Comparison of ENCODE assay signal across 8 cellular contexts in the genomic region with DNA sequence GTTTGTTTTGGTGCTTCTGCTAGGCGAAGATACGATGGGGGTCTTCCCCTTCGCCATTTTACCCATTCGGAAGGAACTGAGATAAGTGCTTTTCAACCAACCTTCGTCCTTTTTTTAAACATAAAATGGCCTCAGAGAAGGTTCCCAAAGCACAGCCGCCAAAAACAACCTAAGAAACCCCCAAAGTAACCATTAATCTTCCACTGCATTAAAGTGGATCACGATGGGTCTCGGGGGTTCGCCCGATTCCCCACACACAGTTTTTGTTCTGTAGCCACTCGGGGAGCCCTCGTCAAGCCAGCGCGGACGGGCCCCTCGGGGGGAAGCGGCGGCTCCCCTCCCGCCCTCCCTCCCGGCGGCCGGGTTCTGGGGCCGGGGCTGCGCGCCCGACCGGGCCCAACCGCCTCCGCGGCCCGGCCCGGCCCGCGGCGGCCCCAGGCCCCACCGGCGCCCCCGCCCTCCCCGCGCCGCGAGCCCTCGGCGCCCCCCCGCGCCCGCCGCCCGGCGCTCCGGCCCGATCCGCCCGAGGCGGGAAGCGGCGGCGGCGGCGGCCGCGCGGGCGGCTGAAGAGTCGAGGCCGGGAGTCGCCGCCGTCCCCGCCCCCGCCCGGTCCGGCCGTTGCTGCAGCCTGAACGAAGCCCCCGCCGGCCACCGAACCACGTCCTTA. TPM values are rescaled to one million over a fixed set of nuclear protein-coding genes. Genes with fewer than 3 reads are reported as not detected.
DNase-seq lines count a peak whose midpoint lies in the region; ATAC-seq and TF ChIP-seq lines count a peak whose summit lies in the region.

No MANE protein-coding gene starts in this region.

- in situ Hi-C loops in GM23248 (cut with MboI), result no loop called here

- no TSS peak for BruUV-seq in PC-9 (replicated peaks; lab: Mats Ljungman, UMichigan)

- H3K4me1 ChIP-seq in GM23248 (ENCODE audit: insufficient read depth) (peaks cover 20% of the 10 kb centered on the region), PC-9 (replicated peaks; ENCODE audit: insufficient read depth) (peaks cover 25% of the 10 kb centered on the region), osteoblast (ENCODE audit: insufficient read depth, low read length) (peaks cover 13% of the 10 kb centered on the region)

- DNase-seq in AG08396 (ENCODE audit: low spot score), result peak; percentile 55
- peak; percentile 71 for DNase-seq in GM23248
- no peak for DNase-seq in PC-9
- DNase-seq in activated gamma-delta T cell treated with anti-CD3 and anti-CD28 coated beads, Interleukin-2, amount 50 U/mL, for 16 hours (ENCODE audit: low read depth), result peak; percentile 17
- DNase-seq in globus pallidus (ENCODE audit: low spot score), result peak; percentile 48
- peak; percentile 79 for DNase-seq in osteoblast (ENCODE audit: insufficient read length, low spot score, missing footprints)
- no peak for DNase-seq in cerebellar cortex (ENCODE audit: low spot score)

- peak overlapping the region; percentile 100 for H3K4me2 ChIP-seq in GM23248 (ENCODE audit: unreplicated experiment)
- peak overlapping the region; percentile 85 for H3K4me2 ChIP-seq in PC-9
- peak overlapping the region; percentile 96 for H3K4me2 ChIP-seq in osteoblast (ENCODE audit: insufficient read depth, low read length)

- H3K9me3 ChIP-seq in GM23248 (ENCODE audit: low read depth) (no peaks in the 10 kb centered on the region), PC-9 (ENCODE audit: insufficient read depth, low read depth) (no peaks in the 10 kb centered on the region), osteoblast (ENCODE audit: low read depth, low read length) (no peaks in the 10 kb centered on the region)

- peaks cover 15% of the 10 kb centered on the region for H3K36me3 ChIP-seq in GM23248 (ENCODE audit: low read depth)
- peaks cover 6% of the 10 kb centered on the region; the same call in 1 of the 2 replicates for H3K36me3 ChIP-seq in PC-9 (ENCODE audit: low read depth)
- H3K36me3 ChIP-seq in osteoblast (ENCODE audit: insufficient read depth, low read length), result peaks cover 11% of the 10 kb centered on the region

- no peaks in the 10 kb centered on the region for H4K20me1 ChIP-seq in GM23248 (ENCODE audit: insufficient read depth)
- no peaks in the 10 kb centered on the region for H4K20me1 ChIP-seq in PC-9 (ENCODE audit: insufficient read depth)
- no peaks in the 10 kb centered on the region for H4K20me1 ChIP-seq in osteoblast (ENCODE audit: insufficient read depth, low read length)

- H3K9ac ChIP-seq in GM23248, result peak overlapping the region; percentile 100

- POLR2A ChIA-PET in PC-9 (lab: Charles Lee; ENCODE audit: unreplicated experiment), result no interaction called here

- no peak for ATAC-seq in GM19023 (IDR thresholded peaks at IDR 0.05; ENCODE audit: unreplicated experiment)

- no peak for TF ChIP-seq CTCF in PC-9 (conservative IDR thresholded peaks at IDR 0.05)
- TF ChIP-seq CTCF in osteoblast (IDR thresholded peaks at IDR 0.05; ENCODE audit: extremely low read depth, low read depth, low read length), result no peak

- intact Hi-C loops in PC-9 (cut with micrococcal nuclease; ENCODE audit: unreplicated experiment), result no loop called here

- peak overlapping the region; percentile 97 for H3K27ac ChIP-seq in GM23248
- peak overlapping the region; percentile 98 for H3K27ac ChIP-seq in PC-9
- H3K27ac ChIP-seq in osteoblast (ENCODE audit: low read depth, low read length), result peak overlapping the region; percentile 99

- 1 to 2% methylated on average over 31 to 55 of the region's 79 CpGs for WGBS in GM23248 (ENCODE audit: low coverage in 1 of 2, low lambda C conversion rate in 2 of 2, missing lambda C conversion rate in 2 of 2), 2 experiments

- CTCF ChIA-PET in PC-9 (lab: Charles Lee), result no interaction called here

- H3K27me3 ChIP-seq in GM23248 (replicated peaks; ENCODE audit: insufficient read depth), result no peaks in the 10 kb centered on the region
- H3K27me3 ChIP-seq in PC-9 (ENCODE audit: insufficient read depth, low read depth), result no peaks in the 10 kb centered on the region
- H3K27me3 ChIP-seq in osteoblast (ENCODE audit: insufficient read depth, low read length), result no peaks in the 10 kb centered on the region

- H3F3A ChIP-seq in GM23248 (ENCODE audit: insufficient read depth) (peaks cover 5% of the 10 kb centered on the region; the same call in 1 of the 2 replicates), PC-9 (ENCODE audit: insufficient read depth, low read depth) (peaks cover 17% of the 10 kb centered on the region; the same call in 1 of the 2 replicates)

- H3K9me2 ChIP-seq in GM23248 (ENCODE audit: insufficient read depth), result no peaks in the 10 kb centered on the region
- no peaks in the 10 kb centered on the region for H3K9me2 ChIP-seq in PC-9 (ENCODE audit: insufficient read depth)

- H3K79me2 ChIP-seq in GM23248 (ENCODE audit: insufficient read depth), result peaks cover 49% of the 10 kb centered on the region
- H3K79me2 ChIP-seq in PC-9 (ENCODE audit: low read depth), result peaks cover 49% of the 10 kb centered on the region
- H3K79me2 ChIP-seq in osteoblast (ENCODE audit: insufficient read depth, low read length), result peaks cover 47% of the 10 kb centered on the region

- H3K4me3 ChIP-seq in GM23248, result peak overlapping the region; percentile 99
- H3K4me3 ChIP-seq in PC-9, result peak overlapping the region; percentile 92
- H3K4me3 ChIP-seq in osteoblast (ENCODE audit: insufficient read depth, low read length), result peak overlapping the region; percentile 95

- H2AFZ ChIP-seq in GM23248, result peak overlapping the region; percentile 83
- H2AFZ ChIP-seq in PC-9, result peak overlapping the region; percentile 83
- H2AFZ ChIP-seq in osteoblast (ENCODE audit: low read length), result peak overlapping the region; percentile 81

RNA-seq across cellular contexts. Expression of gene GTF2A1, which starts 0.8 kb away (rescaled TPM):
- total RNA-seq in GM23248 (2014; rRNA removed; shearing (Covaris generic)), result 22.5 and 27.8 TPM in 2 replicates
- 3.8 and 3.9 TPM in 2 replicates for polyA plus RNA-seq in GM23248 (2016; fragmentation: Nextera tagmentation; extraction: Ambion mirVana)
- total RNA-seq in PC-9 (2021), result 6.7 and 13.9 TPM in 2 replicates
- 35.8 and 37.4 TPM in 2 replicates for total RNA-seq in osteoblast

Comparison
In these comparisons a context has a peak if more than half of its experiments do, and no peak if none do; other contexts are left out.
1. DNase-seq: peak in AG08396 (single experiment), GM23248 (single experiment), activated gamma-delta T cell treated with anti-CD3 and anti-CD28 coated beads, Interleukin-2, amount 50 U/mL, for 16 hours (single experiment), globus pallidus (single experiment) and osteoblast (single experiment); none in PC-9 (0 of 2) and cerebellar cortex (single experiment).
2. Peak in every context shown above with its lines, with median percentiles within 50 percentile points of each other: H2AFZ ChIP-seq, H3K27ac ChIP-seq, H3K4me2 ChIP-seq and H3K4me3 ChIP-seq.